In genomic region chr19:49853852-49854849, GRCh38 we compare ENCODE assay signal across 10 cellular contexts. TPM values are rescaled to one million over a fixed set of nuclear protein-coding genes. Genes with fewer than 3 reads are reported as not detected.
DNase-seq lines count a peak whose midpoint lies in the region; ATAC-seq and TF ChIP-seq lines count a peak whose summit lies in the region.
"Had no signal": no experiment of that assay in that cellular context is flagged by ENCODE, and none has a peak within 500 bp of the region (broad histone marks: within the 10 kb centered on the region; RNA-seq: fewer than 3 reads in every experiment).

No MANE protein-coding gene starts in this region.

- CTCF ChIA-PET in RWPE1 (lab: Yijun Ruan, JAX) = no interaction called here

- peaks cover 0 to 2% (median 0%) of the 10 kb centered on the region in 8 donors for H3K9me3 ChIP-seq in spleen
- H3K9me3 ChIP-seq in MG63 = no peaks in the 10 kb centered on the region; the same call in 1 of the 2 replicates
- H3K9me3 ChIP-seq: suprapubic skin had no signal

- H3K4me3 Mint-ChIP-seq in activated T-cell treated with anti-CD3 and anti-CD28 coated beads, Interleukin-2, amount 50 U/mL, for 24 hours = peak overlapping the region; percentile 8

- H3K4me3 ChIP-seq in spleen (no peak overlapping the region), MG63 (no peak overlapping the region)
- H3K4me3 ChIP-seq: suprapubic skin had no signal

- H3K36me3 Mint-ChIP-seq in activated T-cell treated with anti-CD3 and anti-CD28 coated beads, Interleukin-2, amount 50 U/mL, for 24 hours (ENCODE audit: low read depth) = peaks cover 59% of the 10 kb centered on the region

- H3K27me3 Mint-ChIP-seq in activated T-cell treated with anti-CD3 and anti-CD28 coated beads, Interleukin-2, amount 50 U/mL, for 24 hours = no peaks in the 10 kb centered on the region

- peak; percentile 37 for DNase-seq in activated T-cell treated with anti-CD3 and anti-CD28 coated beads, Interleukin-2, amount 50 U/mL, for 24 hours
- DNase-seq in activated T-cell treated with anti-CD3 and anti-CD28 coated beads for 4 hours (no peak), RWPE1 (ENCODE audit: low spot score) (no peak), left colon (peak; percentile 28 to 31), spleen (peak; percentile 81), NCI-H226 (no peak), MG63 (no peak), LoVo (ENCODE audit: low spot score) (no peak)
- DNase-seq: NCI-H1694 had no signal

- H3K27ac ChIP-seq in RWPE1 = peak overlapping the region; percentile 71
- H3K27ac ChIP-seq in spleen = peak overlapping the region in 2 of 8 donors; percentile 6 to 47
- H3K27ac ChIP-seq: suprapubic skin had no signal

- H3K27me3 ChIP-seq in spleen (replicated peaks in 1 of 7) (peaks cover 0 to 5% (median 0%) of the 10 kb centered on the region in 7 donors), MG63 (no peaks in the 10 kb centered on the region)
- H3K27me3 ChIP-seq: suprapubic skin had no signal

- no peak for TF ChIP-seq POLR2A in spleen (IDR thresholded peaks at IDR 0.05)

- H3K36me3 ChIP-seq in spleen (peaks cover 0 to 51% (median 46%) of the 10 kb centered on the region in 6 donors), MG63 (peaks cover 50% of the 10 kb centered on the region)

- WGBS in spleen, 5 donors = 84 to 94% (median 89%) methylated on average over 18 to 33 of the region's 33 CpGs

- H3K4me1 Mint-ChIP-seq in activated T-cell treated with anti-CD3 and anti-CD28 coated beads, Interleukin-2, amount 50 U/mL, for 24 hours (ENCODE audit: low read depth) = peaks cover 30% of the 10 kb centered on the region

- POLR2A ChIA-PET in RWPE1 (lab: Yijun Ruan, JAX; ENCODE audit: low non-redundant PET) = no interaction called here

- no peak for ATAC-seq in left colon

- TF ChIP-seq CTCF in RWPE1 (conservative IDR thresholded peaks at IDR 0.05; ENCODE audit: low read depth) (no peak), spleen (IDR thresholded peaks at IDR 0.05 in 8 of 11, conservative IDR thresholded peaks at IDR 0.05 in 3 of 11) (no peak)

- peaks cover 6% of the 10 kb centered on the region for H3K9me3 Mint-ChIP-seq in activated T-cell treated with anti-CD3 and anti-CD28 coated beads, Interleukin-2, amount 50 U/mL, for 24 hours

- H3K27ac Mint-ChIP-seq in activated T-cell treated with anti-CD3 and anti-CD28 coated beads, Interleukin-2, amount 50 U/mL, for 24 hours = peak overlapping the region; percentile 59

- intact Hi-C loops in left colon (cut with DNase I, micrococcal nuclease) (no loop called here), spleen (cut with DNase I; ENCODE audit: low total_unique reads) (no loop called here)

- H3K4me1 ChIP-seq in spleen = peaks cover 14 to 78% (median 39%) of the 10 kb centered on the region in 6 donors

RNA-seq across cellular contexts. Expression of gene PTOV1, which starts 3.2 kb away (rescaled TPM):
- total RNA-seq in left colon = 10 to 100 TPM; 95.3 to 95.5 TPM
- total RNA-seq in spleen = 100 to 1,000 TPM in 3 of 7 donors, 10 to 100 TPM in 4; 69.6 to 127 (median 98.4) TPM
- 100 to 1,000 TPM in 1 of 3 donors, 10 to 100 TPM in 2; 61.4 to 120 (median 70.9) TPM for polyA plus RNA-seq in spleen
- total RNA-seq in MG63 (2014; rRNA removed; shearing (Covaris generic); ENCODE audit: low replicate concordance) = 45.1 and 96.1 TPM in 2 replicates

RNA-seq across cellular contexts. Expression of gene PNKP, which starts 13.2 kb away (rescaled TPM):
- 10 to 100 TPM; 62.3 to 76.7 TPM for total RNA-seq in left colon
- total RNA-seq in spleen = 100 to 1,000 TPM in 5 of 7 donors, 10 to 100 TPM in 2; 80.9 to 203 (median 111) TPM
- 100 to 1,000 TPM in 1 of 3 donors, 10 to 100 TPM in 2; 36.6 to 135 (median 66.2) TPM for polyA plus RNA-seq in spleen
- total RNA-seq in MG63 (2014; rRNA removed; shearing (Covaris generic); ENCODE audit: low replicate concordance) = 29.4 and 46.4 TPM in 2 replicates

RNA-seq across cellular contexts. Expression of gene AKT1S1, which starts 23.0 kb away (rescaled TPM):
- total RNA-seq in left colon (10 to 100 TPM; 30.3 to 43.3 TPM), spleen (10 to 100 TPM in 6 of 7 donors, 1 to 10 TPM in 1; 8.7 to 27.8 (median 20.1) TPM)
- 10 to 100 TPM; 11.6 to 24.8 (median 13.9) TPM for polyA plus RNA-seq in spleen
- total RNA-seq in MG63 (2014; rRNA removed; shearing (Covaris generic); ENCODE audit: low replicate concordance) = 12.1 and 16.5 TPM in 2 replicates

RNA-seq across cellular contexts. Expression of gene TBC1D17, which starts 23.4 kb away (rescaled TPM):
- 10 to 100 TPM; 32.8 to 36.4 TPM for total RNA-seq in left colon
- 10 to 100 TPM; 26.8 to 53.5 (median 38.2) TPM for total RNA-seq in spleen
- polyA plus RNA-seq in spleen = 10 to 100 TPM; 20.8 to 39.8 (median 34.9) TPM
- total RNA-seq in MG63 (2014; rRNA removed; shearing (Covaris generic); ENCODE audit: low replicate concordance) = 5.2 and 11.5 TPM in 2 replicates

RNA-seq across cellular contexts. Expression of gene MED25, which starts 36.1 kb away (rescaled TPM):
- total RNA-seq in left colon (10 to 100 TPM; 52.6 to 52.8 TPM), spleen (10 to 100 TPM; 29.4 to 61.0 (median 50.7) TPM)
- polyA plus RNA-seq in spleen = 10 to 100 TPM; 26.6 to 42.7 (median 35.3) TPM
- 27.6 and 45.1 TPM in 2 replicates for total RNA-seq in MG63 (2014; rRNA removed; shearing (Covaris generic); ENCODE audit: low replicate concordance)

Comparison
In these comparisons a context has a peak if more than half of its experiments do, and no peak if none do; other contexts are left out.
1. DNase-seq: peak in activated T-cell treated with anti-CD3 and anti-CD28 coated beads, Interleukin-2, amount 50 U/mL, for 24 hours (single experiment), left colon (2 of 2) and spleen (single experiment); none in activated T-cell treated with anti-CD3 and anti-CD28 coated beads for 4 hours (single experiment), RWPE1 (single experiment), NCI-H226 (single experiment), MG63 (single experiment) and LoVo (single experiment).